8 cellular contexts compared by ENCODE assay signal in genomic region chr17:21286066-21286770, GRCh38. TPM values are rescaled to one million over a fixed set of nuclear protein-coding genes. Genes with fewer than 3 reads are reported as not detected.
A peak's percentile ranks its signal among the peaks of the same experiment; 100 is the strongest.
DNase-seq lines count a peak whose midpoint lies in the region; ATAC-seq and TF ChIP-seq lines count a peak whose summit lies in the region.

No MANE protein-coding gene starts in this region.

- peak overlapping the region; percentile 83 for H3K4me2 ChIP-seq in IMR-90 (ENCODE audit: low read depth, low read length)

- peaks cover 3 to 63% of the 10 kb centered on the region in 2 experiments; a peak in 3 of 4 replicates for H3K79me1 ChIP-seq in IMR-90 (ENCODE audit: low read depth in 1 of 2, low read length in 2 of 2)

- TF ChIP-seq CTCF in IMR-90 (conservative IDR thresholded peaks at IDR 0.05; ENCODE audit: low read depth, low read length) (no peak), RWPE2 (IDR thresholded peaks at IDR 0.05; ENCODE audit: poor library complexity, severe bottlenecking) (no peak), chondrocyte (IDR thresholded peaks at IDR 0.05) (peak; percentile 35), left lung (IDR thresholded peaks at IDR 0.05) (no peak)

- H3K36me3 ChIP-seq in IMR-90 (ENCODE audit: control insufficient read depth, insufficient read depth, low read length) (no peaks in the 10 kb centered on the region; the same call in none of the 2 replicates), RWPE2 (ENCODE audit: low read depth) (peaks cover 6% of the 10 kb centered on the region), left lung (peaks cover 0 to 7% of the 10 kb centered on the region in 2 donors)

- no peaks in the 10 kb centered on the region for H3K9me3 Mint-ChIP-seq in chondrocyte (ENCODE audit: low read depth)
- no peaks in the 10 kb centered on the region for H3K9me3 Mint-ChIP-seq in stimulated activated naive CD8-positive, alpha-beta T cell treated with anti-CD3 and anti-CD28 coated beads, Interleukin-15, Interleukin-2, amounts not matched to agents 100 ng/mL and 50 ng/mL, for 24 hours

- H3K23ac ChIP-seq in IMR-90 (ENCODE audit: low read depth, low read length) = peak overlapping the region; percentile 92

- peak overlapping the region; percentile 85 for H3K14ac ChIP-seq in IMR-90 (replicated peaks; ENCODE audit: low read depth, low read length)

- H3K27ac ChIP-seq in IMR-90 (ENCODE audit: insufficient read depth, low read length) (peak overlapping the region; percentile 83), RWPE2 (ENCODE audit: poor library complexity, severe bottlenecking) (peak overlapping the region; percentile 93), left lung (peak overlapping the region; percentile 93)

- H3K27me3 ChIP-seq in IMR-90 (ENCODE audit: control insufficient read depth, insufficient read depth, low read length) (no peaks in the 10 kb centered on the region), RWPE2 (ENCODE audit: insufficient read depth, poor library complexity, severe bottlenecking) (no peaks in the 10 kb centered on the region), left lung (peaks cover 0 to 6% of the 10 kb centered on the region in 2 donors)

- in situ Hi-C loops in Caki2 (cut with HindIII; ENCODE audit: low pct_unique_long_range_greater_than_20kb, low sequenced_read_pairs) = no loop called here
- in situ Hi-C loops in IMR-90 (cut with MboI; ENCODE audit: low sequenced_read_pairs) = no loop called here

- peaks cover 34% of the 10 kb centered on the region for H3K9me1 ChIP-seq in IMR-90 (ENCODE audit: insufficient read depth, low read length)

- H3K4me1 ChIP-seq in IMR-90 (ENCODE audit: control insufficient read depth, insufficient read depth, low read length) (peaks cover 52% of the 10 kb centered on the region), RWPE2 (ENCODE audit: insufficient read depth, poor library complexity, severe bottlenecking) (peaks cover 29% of the 10 kb centered on the region), left lung (peaks cover 31 to 76% of the 10 kb centered on the region in 2 donors)

- H3K4me3 ChIP-seq in IMR-90 (ENCODE audit: insufficient read depth, low read depth, low read length) (peak overlapping the region; percentile 84), RWPE2 (ENCODE audit: severe bottlenecking) (peak overlapping the region; percentile 59), left lung (peak overlapping the region; percentile 82 to 99)

- peak overlapping the region; percentile 69 for H4K91ac ChIP-seq in IMR-90 (ENCODE audit: insufficient read depth, low read depth, low read length)

- peak overlapping the region; percentile 78 for H3K9ac ChIP-seq in IMR-90 (ENCODE audit: low read depth, low read length)

- H2AK5ac ChIP-seq in IMR-90 (ENCODE audit: low read depth, low read length) = peak overlapping the region; percentile 93

- H3K9me3 ChIP-seq in IMR-90 (ENCODE audit: control insufficient read depth, insufficient read depth, low read length) (no peaks in the 10 kb centered on the region), RWPE2 (ENCODE audit: severe bottlenecking) (no peaks in the 10 kb centered on the region), left lung (no peaks in the 10 kb centered on the region)

- BruUV-seq in IMR-90 (replicated peaks; lab: Mats Ljungman, UMichigan) = no TSS peak

- peak overlapping the region; percentile 90 for H2BK5ac ChIP-seq in IMR-90 (ENCODE audit: low read depth, low read length, poor library complexity, severe bottlenecking)

- H2AFZ ChIP-seq in IMR-90 (replicated peaks; ENCODE audit: low read length, poor library complexity) = peak overlapping the region; percentile 46

- peak overlapping the region; percentile 48 for H2BK120ac ChIP-seq in IMR-90 (ENCODE audit: low read depth, low read length)

- H4K8ac ChIP-seq in IMR-90 (ENCODE audit: low read depth in 2 of 2, low read length in 2 of 2) = peak overlapping the region; percentile 9 to 85; a peak in 1 of 4 replicates

- TF ChIP-seq RAD21 in IMR-90 (IDR thresholded peaks at IDR 0.05; ENCODE audit: low read length) = no peak

- peak overlapping the region; percentile 81; the same call in 1 of the 3 replicates for H2BK15ac ChIP-seq in IMR-90 (ENCODE audit: low read depth, low read length)

- no peaks in the 10 kb centered on the region for H3K27me3 Mint-ChIP-seq in chondrocyte (ENCODE audit: low read depth)
- no peaks in the 10 kb centered on the region for H3K27me3 Mint-ChIP-seq in stimulated activated naive CD8-positive, alpha-beta T cell treated with anti-CD3 and anti-CD28 coated beads, Interleukin-15, Interleukin-2, amounts not matched to agents 100 ng/mL and 50 ng/mL, for 24 hours

- H4K20me1 ChIP-seq in IMR-90 (ENCODE audit: insufficient read depth, low read length) = peaks cover 61% of the 10 kb centered on the region

- dilution Hi-C loops in IMR-90 (cut with HindIII; ENCODE audit: low sequenced_read_pairs, unreplicated experiment) = no loop called here

- peak overlapping the region; percentile 91 for H2AK9ac ChIP-seq in IMR-90 (replicated peaks; ENCODE audit: low read depth, low read length, poor library complexity)

- peak overlapping the region; percentile 17 for H4K5ac ChIP-seq in IMR-90 (ENCODE audit: low read depth, low read length)

- no peaks in the 10 kb centered on the region for H3K36me3 Mint-ChIP-seq in chondrocyte (ENCODE audit: low read depth)
- H3K36me3 Mint-ChIP-seq in stimulated activated naive CD8-positive, alpha-beta T cell treated with anti-CD3 and anti-CD28 coated beads, Interleukin-15, Interleukin-2, amounts not matched to agents 100 ng/mL and 50 ng/mL, for 24 hours (ENCODE audit: low read depth) = peaks cover 43% of the 10 kb centered on the region

- WGBS in IMR-90 (ENCODE audit: extremely low coverage in 2 of 2, insufficient read length in 1 of 2), 2 experiments = no CpG with 5 or more reads among the region's 16 CpGs

- ATAC-seq in IMR-90 (ENCODE audit: low read depth) (peak; percentile 48), RWPE2 (ENCODE audit: low read depth) (peak; percentile 62), left lung (peak; percentile 59), HG03108 (IDR thresholded peaks at IDR 0.05; ENCODE audit: unreplicated experiment) (no peak), HG02884 (IDR thresholded peaks at IDR 0.05; ENCODE audit: unreplicated experiment) (no peak)

- H3K27ac Mint-ChIP-seq in chondrocyte (ENCODE audit: unreplicated experiment) = peak overlapping the region; percentile 94
- H3K27ac Mint-ChIP-seq in stimulated activated naive CD8-positive, alpha-beta T cell treated with anti-CD3 and anti-CD28 coated beads, Interleukin-15, Interleukin-2, amounts not matched to agents 100 ng/mL and 50 ng/mL, for 24 hours = peak overlapping the region; percentile 99

- H3K4ac ChIP-seq in IMR-90 (ENCODE audit: low read depth, low read length) = peak overlapping the region; percentile 84

- DNase-seq in Caki2 (ENCODE audit: low read depth) (peak; percentile 91), IMR-90 (peak; percentile 99), RWPE2 (ENCODE audit: low spot score) (peak; percentile 98), chondrocyte (ENCODE audit: low spot score) (no peak), left lung (peak; percentile 92 to 96)

- peak overlapping the region; percentile 88 for H3K4me3 Mint-ChIP-seq in chondrocyte (ENCODE audit: unreplicated experiment)
- peak overlapping the region; percentile 100 for H3K4me3 Mint-ChIP-seq in stimulated activated naive CD8-positive, alpha-beta T cell treated with anti-CD3 and anti-CD28 coated beads, Interleukin-15, Interleukin-2, amounts not matched to agents 100 ng/mL and 50 ng/mL, for 24 hours

- peak overlapping the region; percentile 50 for H3K18ac ChIP-seq in IMR-90 (ENCODE audit: low read depth, low read length)

- peaks cover 60% of the 10 kb centered on the region for H3K4me1 Mint-ChIP-seq in chondrocyte (ENCODE audit: low read depth)
- H3K4me1 Mint-ChIP-seq in stimulated activated naive CD8-positive, alpha-beta T cell treated with anti-CD3 and anti-CD28 coated beads, Interleukin-15, Interleukin-2, amounts not matched to agents 100 ng/mL and 50 ng/mL, for 24 hours (ENCODE audit: low read depth) = peaks cover 64% of the 10 kb centered on the region

- POLR2A ChIA-PET in IMR-90 (lab: Charles Lee; ENCODE audit: unreplicated experiment) = interaction anchor here (0.6 to 0.9 kb wide), 3 partner anchors 10 to 131 kb away, joined by 3 read pairs; no protein-coding TSS in a partner anchor

- CTCF ChIA-PET in IMR-90 (lab: Yijun Ruan, JAX) = no interaction called here

- peak overlapping the region; percentile 51; the same call in 1 of the 2 replicates for H2BK20ac ChIP-seq in IMR-90 (ENCODE audit: low read depth, low read length)

- intact Hi-C loops in IMR-90 (cut with micrococcal nuclease) (loop anchor here (1.0 kb wide), 1 partner anchor 157 kb away; no protein-coding TSS in a partner anchor), left lung (cut with DNase I) (no loop called here)

- peak; percentile 96 for TF ChIP-seq POLR2A in IMR-90 (IDR thresholded peaks at IDR 0.05; ENCODE audit: low read depth, low read length)

- peak overlapping the region; percentile 84 for H3K56ac ChIP-seq in IMR-90 (ENCODE audit: extremely low read depth, insufficient read depth, low read length)

TF ChIP-seq in IMR-90, 13 proteins besides CTCF, POLR2A, EP300 and RAD21 (continues in another document):
- peak; percentile 84 for TF ChIP-seq FOS (IDR thresholded peaks at IDR 0.05; ENCODE audit: low read depth, low read length)
- no peak for TF ChIP-seq ELK1 (IDR thresholded peaks at IDR 0.05; ENCODE audit: borderline replicate concordance, low read depth, low read length)

RNA-seq across cellular contexts. Expression of gene MAP2K3, which starts 1.7 kb away (rescaled TPM):
- 24.6 and 28.6 TPM in 2 replicates for total RNA-seq in Caki2 (2014; rRNA removed; shearing (Covaris generic); ENCODE audit: low replicate concordance)
- total RNA-seq in IMR-90 (2012; rRNA removed) (23.5 and 25.0 TPM in 2 replicates), chondrocyte (31.3 to 38.3 TPM (median 35.9 TPM) in 3 replicates), left lung (100 to 1,000 TPM in 1 of 2 donors, 10 to 100 TPM in 1; 62.5 to 101 TPM)
- polyA plus RNA-seq in IMR-90 (2012; rRNA removed) = 72.6 and 82.2 TPM in 2 replicates
- polyA plus RNA-seq in IMR-90 (2012; cell fraction: cytosol; rRNA removed) = 80.0 and 96.7 TPM in 2 replicates
- 106 and 189 TPM in 2 replicates for polyA plus RNA-seq in IMR-90 (2012; cell fraction: nucleus; rRNA removed; ENCODE audit: low replicate concordance)

RNA-seq across cellular contexts. Expression of gene NATD1, which starts 33.0 kb away (rescaled TPM):
- total RNA-seq in Caki2 (2014; rRNA removed; shearing (Covaris generic); ENCODE audit: low replicate concordance) = 0.10 TPM in 1 of 2 replicates, not detected in the other
- 0.56 and 0.90 TPM in 2 replicates for total RNA-seq in IMR-90 (2012; rRNA removed)
- 4.1 and 4.3 TPM in 2 replicates for polyA plus RNA-seq in IMR-90 (2012; rRNA removed)
- polyA plus RNA-seq in IMR-90 (2012; cell fraction: cytosol; rRNA removed) = 2.2 and 5.3 TPM in 2 replicates
- 4.7 and 7.3 TPM in 2 replicates for polyA plus RNA-seq in IMR-90 (2012; cell fraction: nucleus; rRNA removed; ENCODE audit: low replicate concordance)
- total RNA-seq in chondrocyte = 8.2 to 18.6 TPM (median 17.2 TPM) in 3 replicates
- total RNA-seq in left lung = 10 to 100 TPM in 1 of 2 donors, 1 to 10 TPM in 1; 7.4 to 16.9 TPM

Comparison
In these comparisons a context has a peak if more than half of its experiments do, and no peak if none do; other contexts are left out.
1. ATAC-seq: peak in IMR-90 (single experiment), RWPE2 (single experiment) and left lung (single experiment); none in HG03108 (single experiment) and HG02884 (single experiment).
2. Peak in every context shown above with its lines, with median percentiles within 50 percentile points of each other: H3K27ac ChIP-seq and H3K4me3 ChIP-seq.